18 cellular contexts compared by ENCODE assay signal in the genomic region with DNA sequence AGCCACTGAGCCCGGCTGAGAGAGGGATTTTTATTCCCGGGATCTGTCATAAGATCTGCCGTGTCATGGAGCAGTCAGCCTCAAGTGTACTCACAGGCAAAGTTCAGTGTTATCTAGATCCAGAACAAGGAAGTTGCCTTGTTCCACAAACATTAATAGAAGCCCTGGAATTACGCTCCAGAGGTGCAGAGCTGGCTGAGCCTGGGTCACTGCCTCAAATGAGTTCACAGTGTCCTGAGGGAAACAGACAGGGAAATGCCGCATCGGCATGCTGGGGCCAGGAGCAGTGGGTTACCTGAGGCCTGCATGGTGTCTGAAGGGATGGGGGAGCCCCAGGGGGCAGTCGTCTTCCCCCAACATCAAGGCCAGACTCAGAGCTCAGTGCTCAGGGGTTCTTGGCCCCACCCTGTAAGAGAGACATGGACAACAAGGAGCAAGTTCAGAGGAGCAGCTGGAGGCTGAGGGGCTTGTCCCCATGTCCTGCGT. TPM values are rescaled to one million over a fixed set of nuclear protein-coding genes. Genes with fewer than 3 reads are reported as not detected.
DNase-seq lines count a peak whose midpoint lies in the region; ATAC-seq, FAIRE-seq and TF ChIP-seq lines count a peak whose summit lies in the region.
"Had no signal": no experiment of that assay in that cellular context is flagged by ENCODE, and none has a peak within 500 bp of the region (broad histone marks: within the 10 kb centered on the region; RNA-seq: fewer than 3 reads in every experiment).

No MANE protein-coding gene starts in this region.

- H3K36me3 ChIP-seq in right atrium auricular region (no peaks in the 10 kb centered on the region), bronchial epithelial cell (ENCODE audit: control insufficient read depth, insufficient read depth, low read length) (no peaks in the 10 kb centered on the region), vagina (no peaks in the 10 kb centered on the region)
- H3K36me3 ChIP-seq: SJSA1 had no signal

- no peaks in the 10 kb centered on the region for H3K9me3 ChIP-seq in right cardiac atrium (ENCODE audit: control insufficient read depth, low read length)
- peaks cover 0 to 12% of the 10 kb centered on the region in 2 donors for H3K9me3 ChIP-seq in right atrium auricular region
- no peaks in the 10 kb centered on the region for H3K9me3 ChIP-seq in vagina
- H3K9me3 ChIP-seq: SJSA1 had no signal

- H3K4me1 ChIP-seq in right cardiac atrium (ENCODE audit: control insufficient read depth, insufficient read depth, low read length): no peaks in the 10 kb centered on the region
- H3K4me1 ChIP-seq in right atrium auricular region: no peaks in the 10 kb centered on the region
- H3K4me1 ChIP-seq in vagina: peaks cover 10% of the 10 kb centered on the region

- H3K27me3 ChIP-seq in right cardiac atrium (ENCODE audit: control insufficient read depth, insufficient read depth): no peaks in the 10 kb centered on the region
- H3K27me3 ChIP-seq in right atrium auricular region: no peaks in the 10 kb centered on the region
- H3K27me3 ChIP-seq in bronchial epithelial cell (ENCODE audit: control insufficient read depth, insufficient read depth, low read length): peaks cover 7% of the 10 kb centered on the region
- H3K27me3 ChIP-seq in vagina: no peaks in the 10 kb centered on the region
- H3K27me3 ChIP-seq: dorsolateral prefrontal cortex, SJSA1 had no signal

- ATAC-seq in right cardiac atrium (peak; percentile 55 to 76), HG03025 (IDR thresholded peaks at IDR 0.05; ENCODE audit: low FRiP score, unreplicated experiment) (no peak), GM18858 (IDR thresholded peaks at IDR 0.05; ENCODE audit: unreplicated experiment) (no peak)
- ATAC-seq: activated CD4-positive, alpha-beta T cell treated with anti-CD3 and anti-CD28 coated beads for 36 hours; esophagus mucosa had no signal

- no peak overlapping the region for H3K27ac ChIP-seq in right cardiac atrium (ENCODE audit: low read length)
- no peak overlapping the region for H3K27ac ChIP-seq in right atrium auricular region
- H3K27ac ChIP-seq in vagina: no peak overlapping the region
- H3K27ac ChIP-seq: SJSA1 had no signal

- no peak for TF ChIP-seq POLR2A in vagina (IDR thresholded peaks at IDR 0.05)

- H3K4me3 ChIP-seq in right cardiac atrium (ENCODE audit: low read length): no peak overlapping the region
- no peak overlapping the region for H3K4me3 ChIP-seq in right atrium auricular region
- no peak overlapping the region for H3K4me3 ChIP-seq in bronchial epithelial cell (ENCODE audit: low read depth, low read length)
- H3K4me3 ChIP-seq in vagina: no peak overlapping the region
- H3K4me3 ChIP-seq: dorsolateral prefrontal cortex, SJSA1 had no signal

- 88% methylated on average over 8 of the region's 8 CpGs for WGBS in right cardiac atrium

- TF ChIP-seq CTCF in right atrium auricular region (IDR thresholded peaks at IDR 0.05) (no peak), bronchial epithelial cell (IDR thresholded peaks at IDR 0.05; ENCODE audit: insufficient read depth, low read length, severe bottlenecking) (no peak), vagina (IDR thresholded peaks at IDR 0.05) (no peak)

- FAIRE-seq in bronchial epithelial cell (lab: Jason Lieb, UNC): no peak

- DNase-seq in right cardiac atrium (no peak), right atrium auricular region (ENCODE audit: low spot score) (no peak), bronchial epithelial cell (ENCODE audit: low read depth) (peak; percentile 51), mucosa of gallbladder (ENCODE audit: low spot score) (peak; percentile 57), vagina (ENCODE audit: extremely low spot score in 2 of 2) (peak; percentile 75 to 85)
- DNase-seq in activated CD4-positive, alpha-beta T cell treated with anti-CD3 and anti-CD28 coated beads for 4 hours: no peak
- DNase-seq: activated CD4-positive, alpha-beta T cell treated with anti-CD3 and anti-CD28 coated beads for 36 hours; activated T-cell treated with anti-CD3 and anti-CD28 coated beads for 4 hours; COR-L47; mammary epithelial cell; NCI-H1930; NCI-H510A treated with DMSO at 0.1 percent for 48 hours; nephron progenitor cell had no signal

- intact Hi-C loops in right cardiac atrium (cut with DNase I) (no loop called here), vagina (cut with DNase I) (no loop called here)

RNA-seq across cellular contexts. Expression of a gene that starts 42.7 kb away (rescaled TPM):
- total RNA-seq in right cardiac atrium (10 to 100 TPM; 35.2 to 47.9 (median 39.8) TPM), right atrium auricular region (10 to 100 TPM; 41.3 to 73.9 TPM), bronchial epithelial cell (319 and 715 TPM in 2 replicates), mucosa of gallbladder (48.7 TPM), vagina (34.9 TPM)
- polyA plus RNA-seq in right cardiac atrium: 17.3 TPM

Comparison
In these comparisons a context has a peak if more than half of its experiments do, and no peak if none do; other contexts are left out.
1. ATAC-seq: peak in right cardiac atrium (2 of 2); none in HG03025 (single experiment) and GM18858 (single experiment).
2. DNase-seq: peak in bronchial epithelial cell (single experiment), mucosa of gallbladder (single experiment) and vagina (2 of 2); none in right cardiac atrium (0 of 3), right atrium auricular region (single experiment) and activated CD4-positive, alpha-beta T cell treated with anti-CD3 and anti-CD28 coated beads for 4 hours (0 of 2).